ENCODE assay signal across 20 cellular contexts in genomic region chr6:165441176-165441575, GRCh38.
A peak's percentile ranks its signal among the peaks of the same experiment; 100 is the strongest.
DNase-seq lines count a peak whose midpoint lies in the region; ATAC-seq, FAIRE-seq and TF ChIP-seq lines count a peak whose summit lies in the region.
"Had no signal": no experiment of that assay in that cellular context is flagged by ENCODE, and none has a peak within 500 bp of the region (broad histone marks: within the 10 kb centered on the region; RNA-seq: fewer than 3 reads in every experiment).

No MANE protein-coding gene starts in this region.

- H3K4me2 ChIP-seq in HepG2 (ENCODE audit: low read depth, low read length): no peak overlapping the region
- no peak overlapping the region for H3K4me2 ChIP-seq in PC-3 (ENCODE audit: low read length)
- H3K4me2 ChIP-seq: GM23338 had no signal

- TF ChIP-seq EP300 in HepG2 (IDR thresholded peaks at IDR 0.05; ENCODE audit: low read depth in 2 of 2, low read length in 2 of 2) (no peak), HepG2 (CRISPR knock-in tag; IDR thresholded peaks at IDR 0.05; ENCODE audit: borderline replicate concordance) (no peak)

- intact Hi-C loops in HepG2 (cut with micrococcal nuclease; ENCODE audit: unreplicated experiment) (loop anchor here (2.0 kb wide), 1 partner anchor 666 kb away; no protein-coding TSS in a partner anchor), right lobe of liver (cut with DNase I) (no loop called here), PC-3 (cut with micrococcal nuclease) (loop anchor here (2.0 to 10.0 kb wide), 2 partner anchors 134 to 224 kb away; partner anchors contain the start of gene PDE10A)

- CTCF ChIA-PET in HepG2 (lab: Yijun Ruan, JAX; ENCODE audit: low intra/inter-chr PET ratio, low total read pairs) (no interaction called here), PC-3 (lab: Charles Lee) (no interaction called here)
- CTCF ChIA-PET in activated CD4-positive, alpha-beta T cell treated with anti-CD3 and anti-CD28 coated beads, Interleukin-2, amount 10 ng/mL, durations not matched to agents 7 days and 5 days (lab: Charles Lee): no interaction called here

- no TSS peak for BruUV-seq in HepG2 (replicated peaks; lab: Mats Ljungman, UMichigan)
- no TSS peak for BruUV-seq in PC-3 (replicated peaks; lab: Mats Ljungman, UMichigan)

- WGBS in HepG2 (ENCODE audit: low lambda C conversion rate): 0% methylated on average over 2 of the region's 2 CpGs
- 50% methylated on average over 2 of the region's 2 CpGs for WGBS in right lobe of liver (ENCODE audit: insufficient coverage, low coverage, low lambda C conversion rate, missing lambda C conversion rate)

- no peak for DNase-seq in HepG2 (ENCODE audit: low spot score)
- DNase-seq in right lobe of liver: no peak
- DNase-seq in PC-3: no peak
- no peak for DNase-seq in SK-N-DZ (ENCODE audit: low spot score)
- DNase-seq in stimulated activated CD8-positive, alpha-beta memory T cell treated with anti-CD3 and anti-CD28 coated beads, Interleukin-4, amount 100 ng/mL, for 48 hours: no peak
- DNase-seq in activated CD4-positive, alpha-beta T cell treated with anti-CD3 and anti-CD28 coated beads, Interleukin-2, amount 10 ng/mL, durations not matched to agents 7 days and 5 days: no peak
- DNase-seq: 8988T; C1 segment of cervical spinal cord; Calu3; CD4-positive, alpha-beta memory T cell; COR-L47; DMS53; DMS79 treated with DMSO at 0.1 percent for 48 hours; GF-D8; H9; HFFc6 had no signal

- no peak overlapping the region for H3K4me3 ChIP-seq in HepG2 (replicated peaks in 1 of 3; ENCODE audit: insufficient read depth in 1 of 3, low read depth in 2 of 3, low read length in 3 of 3)
- H3K4me3 ChIP-seq in right lobe of liver: no peak overlapping the region
- H3K4me3 ChIP-seq in PC-3 (ENCODE audit: low read length): no peak overlapping the region
- H3K4me3 ChIP-seq: GM23338 had no signal

- peaks cover 1% of the 10 kb centered on the region for H3K27me3 Mint-ChIP-seq in activated CD4-positive, alpha-beta T cell treated with anti-CD3 and anti-CD28 coated beads, Interleukin-2, amount 10 ng/mL, durations not matched to agents 7 days and 5 days
- H3K27me3 Mint-ChIP-seq: CD4-positive, alpha-beta memory T cell had no signal

- POLR2A ChIA-PET in HepG2 (lab: Yijun Ruan, JAX) (no interaction called here), PC-3 (lab: Charles Lee; ENCODE audit: unreplicated experiment) (interaction anchor here (0.7 kb wide), 1 partner anchor 940 kb away, joined by 4 read pairs; no protein-coding TSS in a partner anchor)
- POLR2A ChIA-PET in activated CD4-positive, alpha-beta T cell treated with anti-CD3 and anti-CD28 coated beads, Interleukin-2, amount 10 ng/mL, durations not matched to agents 7 days and 5 days (lab: Charles Lee): no interaction called here

- no peaks in the 10 kb centered on the region for H4K20me1 ChIP-seq in HepG2 (ENCODE audit: insufficient read depth, low read length)
- no peaks in the 10 kb centered on the region for H4K20me1 ChIP-seq in PC-3 (ENCODE audit: low read length)

- H3K4me1 ChIP-seq in HepG2 (ENCODE audit: insufficient read depth, low read length): no peaks in the 10 kb centered on the region
- no peaks in the 10 kb centered on the region for H3K4me1 ChIP-seq in right lobe of liver
- H3K4me1 ChIP-seq in PC-3 (ENCODE audit: insufficient read depth, low read length): peaks cover 5% of the 10 kb centered on the region

- H3K27me3 ChIP-seq in HepG2 (ENCODE audit: control insufficient read depth in 1 of 2, insufficient read depth in 2 of 2, low read length in 2 of 2) (no peaks in the 10 kb centered on the region), right lobe of liver (no peaks in the 10 kb centered on the region), PC-3 (ENCODE audit: low read length) (no peaks in the 10 kb centered on the region)

- H2AFZ ChIP-seq in HepG2 (ENCODE audit: low read length) (no peak overlapping the region), PC-3 (ENCODE audit: low read length) (no peak overlapping the region)
- H2AFZ ChIP-seq: GM23338 had no signal

- H3F3A ChIP-seq in PC-3 (ENCODE audit: low read length, unreplicated experiment): no peaks in the 10 kb centered on the region

- H3K36me3 ChIP-seq in HepG2 (replicated peaks in 1 of 2; ENCODE audit: control insufficient read depth in 1 of 2, insufficient read depth in 2 of 2, low read length in 2 of 2) (no peaks in the 10 kb centered on the region), right lobe of liver (no peaks in the 10 kb centered on the region), PC-3 (ENCODE audit: low read depth, low read length) (no peaks in the 10 kb centered on the region)

- H3K27ac Mint-ChIP-seq in activated CD4-positive, alpha-beta T cell treated with anti-CD3 and anti-CD28 coated beads, Interleukin-2, amount 10 ng/mL, durations not matched to agents 7 days and 5 days: no peak overlapping the region
- H3K27ac Mint-ChIP-seq: CD4-positive, alpha-beta memory T cell; GM23338; H9; HFFc6 had no signal

- ATAC-seq in HepG2: no peak
- ATAC-seq in right lobe of liver: no peak
- no peak for ATAC-seq in PC-3
- ATAC-seq: GM23338, HCT116 had no signal

- no peaks in the 10 kb centered on the region for H3K4me1 Mint-ChIP-seq in activated CD4-positive, alpha-beta T cell treated with anti-CD3 and anti-CD28 coated beads, Interleukin-2, amount 10 ng/mL, durations not matched to agents 7 days and 5 days
- H3K4me1 Mint-ChIP-seq: CD4-positive, alpha-beta memory T cell had no signal

- FAIRE-seq in HepG2 (lab: Jason Lieb, UNC): no peak
- FAIRE-seq in endometrium (lab: Jason Lieb, UNC): peak; percentile 23
- FAIRE-seq: GM12892 had no signal

- TF ChIP-seq POLR2A in HepG2 (IDR thresholded peaks at IDR 0.05; ENCODE audit: insufficient read depth in 1 of 2, low read depth in 2 of 2, low read length in 2 of 2) (no peak), right lobe of liver (IDR thresholded peaks at IDR 0.05) (no peak)

- H3K79me2 ChIP-seq in HepG2 (ENCODE audit: insufficient read depth, low read length) (no peaks in the 10 kb centered on the region), PC-3 (ENCODE audit: low read length) (no peaks in the 10 kb centered on the region)

- in situ Hi-C loops in HepG2 (cut with HindIII; ENCODE audit: extremely low pct_ligation_motif_present, low pct_unique_long_range_greater_than_20kb): no loop called here

- no peaks in the 10 kb centered on the region for H3K36me3 Mint-ChIP-seq in activated CD4-positive, alpha-beta T cell treated with anti-CD3 and anti-CD28 coated beads, Interleukin-2, amount 10 ng/mL, durations not matched to agents 7 days and 5 days (ENCODE audit: low read depth)
- H3K36me3 Mint-ChIP-seq: CD4-positive, alpha-beta memory T cell had no signal

- H3K9me3 ChIP-seq in HepG2 (ENCODE audit: low read length): peaks cover 12% of the 10 kb centered on the region
- no peaks in the 10 kb centered on the region for H3K9me3 ChIP-seq in right lobe of liver
- no peaks in the 10 kb centered on the region for H3K9me3 ChIP-seq in PC-3 (ENCODE audit: low read length)

- H3K27ac ChIP-seq in HepG2 (ENCODE audit: extremely low read length, insufficient read depth, low read length) (no peak overlapping the region), right lobe of liver (no peak overlapping the region), PC-3 (ENCODE audit: low read length) (no peak overlapping the region)

- no peak overlapping the region for H3K4me3 Mint-ChIP-seq in activated CD4-positive, alpha-beta T cell treated with anti-CD3 and anti-CD28 coated beads, Interleukin-2, amount 10 ng/mL, durations not matched to agents 7 days and 5 days
- H3K4me3 Mint-ChIP-seq: CD4-positive, alpha-beta memory T cell; GM23338; H9; HFFc6 had no signal

- no peaks in the 10 kb centered on the region for H3K9me3 Mint-ChIP-seq in activated CD4-positive, alpha-beta T cell treated with anti-CD3 and anti-CD28 coated beads, Interleukin-2, amount 10 ng/mL, durations not matched to agents 7 days and 5 days

- H3K9me2 ChIP-seq in PC-3 (replicated peaks; ENCODE audit: low read length): no peaks in the 10 kb centered on the region

- no peak overlapping the region for H3K9ac ChIP-seq in HepG2 (ENCODE audit: insufficient read depth, low read depth, low read length)
- H3K9ac ChIP-seq in PC-3 (ENCODE audit: low read length): peak overlapping the region; percentile 4; the same call in 1 of the 2 replicates

- TF ChIP-seq RAD21 in HepG2 (CRISPR knock-in tag; IDR thresholded peaks at IDR 0.05): no peak

- no peak for TF ChIP-seq CTCF in HepG2 (CRISPR knock-in tag; IDR thresholded peaks at IDR 0.05)
- no peak for TF ChIP-seq CTCF in right lobe of liver (IDR thresholded peaks at IDR 0.05)
- TF ChIP-seq CTCF in PC-3 (conservative IDR thresholded peaks at IDR 0.05; ENCODE audit: low read depth, low read length): no peak

TF ChIP-seq in HepG2, 621 proteins besides CTCF, POLR2A, EP300 and RAD21:
- TF ChIP-seq TBX3 (IDR thresholded peaks at IDR 0.05; ENCODE audit: borderline replicate concordance) (no peak), MAFK (conservative IDR thresholded peaks at IDR 0.05 in 1 of 2, IDR thresholded peaks at IDR 0.05 in 1 of 2; ENCODE audit: low read length in 2 of 2) (peak; percentile 76 to 86), MAFF (IDR thresholded peaks at IDR 0.05; ENCODE audit: low read depth, low read length) (peak; percentile 81)

Comparison
In these comparisons a context has a peak if more than half of its experiments do, and no peak if none do; other contexts are left out.
1. intact Hi-C loops: an anchor here in HepG2 (2.0 kb wide) and PC-3 (2.0 to 10.0 kb wide); none called in right lobe of liver.